9 cellular contexts compared by ENCODE assay signal in genomic region chr11:120013325-120014250, GRCh38.
A peak's percentile ranks its signal among the peaks of the same experiment; 100 is the strongest.
DNase-seq lines count a peak whose midpoint lies in the region; ATAC-seq, FAIRE-seq and TF ChIP-seq lines count a peak whose summit lies in the region.
"Had no signal": no experiment of that assay in that cellular context is flagged by ENCODE, and none has a peak within 500 bp of the region (broad histone marks: within the 10 kb centered on the region; RNA-seq: fewer than 3 reads in every experiment).

No MANE protein-coding gene starts in this region.

- DNase-seq in DMS 273 (lab: John Stamatoyannopoulos, UW; ENCODE audit: unreplicated experiment) = peak; percentile 66
- DNase-seq in DMS 273 treated with DMSO at 0.1 percent for 48 hours (lab: John Stamatoyannopoulos, UW) = no peak
- no peak for DNase-seq in LNCaP clone FGC (ENCODE audit: low read depth)
- DNase-seq in keratinocyte (ENCODE audit: low read depth, low spot score) = peak; percentile 1
- DNase-seq in testis = peak; percentile 77
- DNase-seq in NK-92 treated with Interleukin-12 subunit alpha and Interleukin-12 subunit beta, amount 100 ng/mL, for 24 hours (lab: John Stamatoyannopoulos, UW) = no peak

- no peak for TF ChIP-seq POLR2A in testis (IDR thresholded peaks at IDR 0.05)

- H3K9ac ChIP-seq in keratinocyte (ENCODE audit: control insufficient read depth, extremely low read depth, insufficient read depth, low read length) = no peak overlapping the region

- no peak overlapping the region for H3K4me2 ChIP-seq in keratinocyte (ENCODE audit: control insufficient read depth, extremely low read depth, insufficient read depth, low read depth, low read length)

- no peak overlapping the region for H3K4me3 Mint-ChIP-seq in brain

- H4K20me1 ChIP-seq in keratinocyte (ENCODE audit: control insufficient read depth, extremely low read depth, insufficient read depth, low read length) = no peaks in the 10 kb centered on the region

- H3K4me1 Mint-ChIP-seq in brain = peaks cover 90% of the 10 kb centered on the region

- intact Hi-C loops in testis (cut with DNase I; ENCODE audit: low total_unique reads) = no loop called here

- H3K9me1 ChIP-seq in keratinocyte (ENCODE audit: control insufficient read depth, extremely low read depth, insufficient read depth, low read length) = no peaks in the 10 kb centered on the region

- no peaks in the 10 kb centered on the region for H3K9me3 Mint-ChIP-seq in brain

- peaks cover 23% of the 10 kb centered on the region for H3K27me3 Mint-ChIP-seq in brain

- no peak overlapping the region for H3K27ac Mint-ChIP-seq in brain

- H3K9me3 ChIP-seq in keratinocyte (ENCODE audit: control insufficient read depth, low read depth, low read length) = no peaks in the 10 kb centered on the region
- H3K9me3 ChIP-seq in testis = no peaks in the 10 kb centered on the region

- TF ChIP-seq CTCF in LNCaP clone FGC (IDR thresholded peaks at IDR 0.05; ENCODE audit: control insufficient read depth, extremely low read depth, insufficient read depth) (peak; percentile 92), brain (conservative IDR thresholded peaks at IDR 0.05) (peak; percentile 72 to 88), keratinocyte (optimal IDR thresholded peaks at IDR 0.05 in 1 of 3, IDR thresholded peaks at IDR 0.05 in 1 of 3, conservative IDR thresholded peaks at IDR 0.05 in 1 of 3; ENCODE audit: extremely low read depth in 1 of 3, insufficient read depth in 2 of 3, low read length in 3 of 3) (peak; percentile 77 to 98 (median 92)), testis (IDR thresholded peaks at IDR 0.05) (peak; percentile 16 to 76 (median 72))

- ATAC-seq in HG02588 (IDR thresholded peaks at IDR 0.05; ENCODE audit: unreplicated experiment) = no peak

- H3K36me3 ChIP-seq in keratinocyte (ENCODE audit: control insufficient read depth in 2 of 2, extremely low read depth in 1 of 2, insufficient read depth in 2 of 2, low read length in 2 of 2) = no peaks in the 10 kb centered on the region
- H3K36me3 ChIP-seq in testis (ENCODE audit: low read depth, missing control alignments) = no peaks in the 10 kb centered on the region

- H3K79me2 ChIP-seq in keratinocyte (ENCODE audit: control insufficient read depth, insufficient read depth, low read length) = no peaks in the 10 kb centered on the region

- no peaks in the 10 kb centered on the region for H3K4me1 ChIP-seq in keratinocyte (ENCODE audit: control insufficient read depth, extremely low read depth, insufficient read depth, low read length)
- H3K4me1 ChIP-seq in testis = no peaks in the 10 kb centered on the region

- no peaks in the 10 kb centered on the region for H3K36me3 Mint-ChIP-seq in brain

- 29 to 40% methylated on average over 11 to 22 of the region's 28 CpGs for WGBS in testis, 2 donors

- FAIRE-seq in keratinocyte (lab: Jason Lieb, UNC) = no peak
- FAIRE-seq: A204.1 had no signal

- H3K4me3 ChIP-seq in LNCaP clone FGC (ENCODE audit: low read depth, low read length) = no peak overlapping the region
- H3K4me3 ChIP-seq in keratinocyte (ENCODE audit: control insufficient read depth in 2 of 3, extremely low read depth in 1 of 3, insufficient read depth in 2 of 3, low read depth in 1 of 3, low read length in 3 of 3) = no peak overlapping the region
- H3K4me3 ChIP-seq in testis = no peak overlapping the region

- H2AFZ ChIP-seq in keratinocyte (ENCODE audit: control insufficient read depth, low read length) = no peak overlapping the region

- peaks cover 59% of the 10 kb centered on the region for H3K27me3 ChIP-seq in keratinocyte (ENCODE audit: control insufficient read depth, extremely low read depth, insufficient read depth, low read length)
- no peaks in the 10 kb centered on the region for H3K27me3 ChIP-seq in testis

- H3K27ac ChIP-seq in keratinocyte (ENCODE audit: control insufficient read depth, insufficient read depth, low read length) (no peak overlapping the region), testis (no peak overlapping the region)

- dilution Hi-C loops in keratinocyte (cut with MboI; ENCODE audit: extremely low pct_ligation_motif_present, low sequenced_read_pairs) = no loop called here

Comparison
In these comparisons a context has a peak if more than half of its experiments do, and no peak if none do; other contexts are left out.
1. DNase-seq: peak in DMS 273 (single experiment), keratinocyte (single experiment) and testis (single experiment); none in DMS 273 treated with DMSO at 0.1 percent for 48 hours (single experiment), LNCaP clone FGC (single experiment) and NK-92 treated with Interleukin-12 subunit alpha and Interleukin-12 subunit beta, amount 100 ng/mL, for 24 hours (single experiment).
2. Peak in every context shown above with its lines, with median percentiles within 50 percentile points of each other: CTCF ChIP-seq.